Comparison of ENCODE assay signal across 1 cellular context in genomic region chr1:24289937-24290595, GRCh38.
TF ChIP-seq lines count a peak whose summit lies in the region.

No MANE protein-coding gene starts in this region.

TF ChIP-seq in HEK293, 187 proteins besides CTCF, POLR2A, EP300 and RAD21 (continued from another document and continues in another):
- peak; percentile 78 for TF ChIP-seq PRDM10 (tag by site-specific recombination; IDR thresholded peaks at IDR 0.05)
- TF ChIP-seq INSM2 (tag by site-specific recombination; IDR thresholded peaks at IDR 0.05): peak; percentile 91
- peak; percentile 54; the same call in 1 of the 2 replicates for TF ChIP-seq KLF1 (tag by site-specific recombination; IDR thresholded peaks at IDR 0.05)
- no peak for TF ChIP-seq SCRT1 (tag by site-specific recombination; IDR thresholded peaks at IDR 0.05; ENCODE audit: borderline replicate concordance)
- TF ChIP-seq EGR2 (tag by site-specific recombination; IDR thresholded peaks at IDR 0.05; ENCODE audit: low read depth): no peak
- peak; percentile 82 for TF ChIP-seq ZBTB48 (tag by site-specific recombination; IDR thresholded peaks at IDR 0.05)
- no peak for TF ChIP-seq ZFP37 (tag by site-specific recombination; IDR thresholded peaks at IDR 0.05)
- TF ChIP-seq ZEB2 (tag by site-specific recombination; IDR thresholded peaks at IDR 0.05): peak; percentile 95
- 0 out of 2 replicates have a peak, but pooled peaks have one; percentile 20 for TF ChIP-seq ZBTB21 (tag by site-specific recombination; IDR thresholded peaks at IDR 0.05)
- peak; percentile 75; the same call in 1 of the 2 replicates for TF ChIP-seq ZNF184 (tag by site-specific recombination; IDR thresholded peaks at IDR 0.05)
- peak; percentile 87 for TF ChIP-seq ZNF629 (tag by site-specific recombination; IDR thresholded peaks at IDR 0.05)
- no peak for TF ChIP-seq ZNF26 (tag by site-specific recombination; IDR thresholded peaks at IDR 0.05)
- TF ChIP-seq ZNF274 (IDR thresholded peaks at IDR 0.05; ENCODE audit: low read length): no peak
- no peak for TF ChIP-seq ZNF274 (tag by site-specific recombination; IDR thresholded peaks at IDR 0.05; ENCODE audit: borderline replicate concordance)
- peak; percentile 81 for TF ChIP-seq ZNF24 (tag by site-specific recombination; IDR thresholded peaks at IDR 0.05)
- no peak for TF ChIP-seq BCL6B (tag by site-specific recombination; IDR thresholded peaks at IDR 0.05)
- peak; percentile 84 for TF ChIP-seq SP7 (tag by site-specific recombination; IDR thresholded peaks at IDR 0.05)
- peak; percentile 81 for TF ChIP-seq MZF1 (tag by site-specific recombination; IDR thresholded peaks at IDR 0.05; ENCODE audit: borderline replicate concordance)
- TF ChIP-seq ZNF600 (tag by site-specific recombination; IDR thresholded peaks at IDR 0.05): peak; percentile 95
- TF ChIP-seq TSHZ1 (tag by site-specific recombination; IDR thresholded peaks at IDR 0.05; ENCODE audit: borderline replicate concordance): peak; percentile 72; the same call in 1 of the 2 replicates
- TF ChIP-seq ZBTB20 (tag by site-specific recombination; IDR thresholded peaks at IDR 0.05): peak; percentile 100
- 0 out of 2 replicates have a peak, but pooled peaks have one; percentile 49 for TF ChIP-seq OVOL3 (tag by site-specific recombination; IDR thresholded peaks at IDR 0.05)
- peak; percentile 24; the same call in 1 of the 2 replicates for TF ChIP-seq ZNF362 (tag by site-specific recombination; IDR thresholded peaks at IDR 0.05)
- no peak for TF ChIP-seq ZNF202 (tag by site-specific recombination; IDR thresholded peaks at IDR 0.05; ENCODE audit: borderline replicate concordance)
- TF ChIP-seq RBAK (tag by site-specific recombination; IDR thresholded peaks at IDR 0.05): no peak
- no peak for TF ChIP-seq ZNF571 (tag by site-specific recombination; IDR thresholded peaks at IDR 0.05)
- TF ChIP-seq ZNF324 (tag by site-specific recombination; IDR thresholded peaks at IDR 0.05): peak; percentile 81; the same call in 1 of the 2 replicates
- no peak for TF ChIP-seq REPIN1 (tag by site-specific recombination; IDR thresholded peaks at IDR 0.05; ENCODE audit: low read depth)
- no peak for TF ChIP-seq ZNF518A (tag by site-specific recombination; conservative IDR thresholded peaks at IDR 0.05; ENCODE audit: low read depth)
- peak; percentile 71; the same call in 1 of the 2 replicates for TF ChIP-seq ZNF10 (tag by site-specific recombination; IDR thresholded peaks at IDR 0.05)
- TF ChIP-seq ZNF692 (tag by site-specific recombination; IDR thresholded peaks at IDR 0.05): peak; percentile 67; the same call in 1 of the 2 replicates
- TF ChIP-seq ZNF112 (tag by site-specific recombination; IDR thresholded peaks at IDR 0.05): no peak
- no peak for TF ChIP-seq ZNF701 (tag by site-specific recombination; IDR thresholded peaks at IDR 0.05)
- no peak for TF ChIP-seq SP2 (tag by site-specific recombination; IDR thresholded peaks at IDR 0.05)
- TF ChIP-seq KLF10 (tag by site-specific recombination; IDR thresholded peaks at IDR 0.05): peak; percentile 52
- no peak for TF ChIP-seq ZNF785 (tag by site-specific recombination; IDR thresholded peaks at IDR 0.05)
- peak; percentile 75 for TF ChIP-seq GFI1B (tag by site-specific recombination; IDR thresholded peaks at IDR 0.05)
- no peak for TF ChIP-seq ZNF175 (tag by site-specific recombination; IDR thresholded peaks at IDR 0.05)
